26 cellular contexts compared by ENCODE assay signal in the genomic region with DNA sequence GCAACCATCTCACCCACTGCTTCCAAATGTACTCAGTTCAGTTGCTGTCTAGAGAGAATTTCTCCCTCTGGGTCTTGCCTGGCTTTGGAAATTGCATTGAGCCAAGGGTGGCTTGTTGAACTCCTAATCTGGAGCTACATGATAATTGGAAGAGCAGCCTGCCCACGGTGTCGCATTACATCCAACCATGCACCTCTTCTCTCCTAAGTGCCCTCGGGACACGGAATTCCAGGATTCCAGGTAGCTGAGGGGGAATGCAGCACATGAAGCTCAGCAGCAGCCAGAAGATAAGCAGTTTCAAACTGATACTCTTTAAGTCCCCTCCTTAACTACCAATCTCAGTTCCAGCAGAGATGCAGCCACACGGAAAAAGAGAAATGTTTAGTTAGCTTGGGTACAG.
DNase-seq lines count a peak whose midpoint lies in the region; ATAC-seq and TF ChIP-seq lines count a peak whose summit lies in the region.
"Had no signal": no experiment of that assay in that cellular context is flagged by ENCODE, and none has a peak within 500 bp of the region (broad histone marks: within the 10 kb centered on the region; RNA-seq: fewer than 3 reads in every experiment).

No MANE protein-coding gene starts in this region.

- no peaks in the 10 kb centered on the region for H3K4me1 ChIP-seq in GM23338 (ENCODE audit: insufficient read depth)
- H3K4me1 ChIP-seq in NT2/D1 (ENCODE audit: insufficient read depth, insufficient read length) = peaks cover 3% of the 10 kb centered on the region
- H3K4me1 ChIP-seq: tibial nerve had no signal

- peak; percentile 22 for DNase-seq in GM23338 (ENCODE audit: low spot score)
- peak; percentile 8 for DNase-seq in NCI-H1105 (lab: John Stamatoyannopoulos, UW)
- peak; percentile 78 for DNase-seq in NT2/D1 (ENCODE audit: low read depth, low spot score)
- DNase-seq in iPS-NIHi11 (ENCODE audit: low spot score) = peak; percentile 61
- DNase-seq in NCI-H2081 treated with DMSO at 0.1 percent for 48 hours (lab: John Stamatoyannopoulos, UW) = no peak
- DNase-seq in chondrocyte (ENCODE audit: low spot score) = no peak
- DNase-seq in activated naive CD4-positive, alpha-beta T cell treated with anti-CD3 and anti-CD28 coated beads, Interleukin-2, amount 10 ng/mL, durations not matched to agents 7 days and 5 days = no peak
- DNase-seq: activated effector memory CD4-positive, alpha-beta T cell treated with anti-CD3 and anti-CD28 coated beads, Interleukin-2, amount 50 U/mL, for 16 hours; activated naive CD8-positive, alpha-beta T cell treated with anti-CD3 and anti-CD28 coated beads, Interleukin-2, amount 10 ng/mL, durations not matched to agents 7 days and 5 days; activated T-cell treated with anti-CD3 and anti-CD28 coated beads, Interleukin-2, amount 50 U/mL, for 24 hours; aorta; caudate nucleus; glutamatergic neuron; NCI-H1092; NCI-H2029 treated with DMSO at 0.1 percent for 48 hours; NCI-H510A treated with DMSO at 0.1 percent for 48 hours; SHP77; stimulated activated CD4-positive, alpha-beta T cell treated with anti-CD3 and anti-CD28 coated beads, Interleukin-4, amount 100 ng/mL, for 24 hours; T-helper 17 cell had no signal

- no peaks in the 10 kb centered on the region for H4K20me1 ChIP-seq in GM23338 (replicated peaks; ENCODE audit: insufficient read depth)
- H4K20me1 ChIP-seq: BLaER1 treated with 17β-estradiol and CSF1 and Interleukin-3, amounts not matched to agents 10 nM and 100 nM had no signal

- H3K4me3 Mint-ChIP-seq in GM23338 (no peak overlapping the region), chondrocyte (ENCODE audit: unreplicated experiment) (no peak overlapping the region)
- no peak overlapping the region for H3K4me3 Mint-ChIP-seq in activated naive CD4-positive, alpha-beta T cell treated with anti-CD3 and anti-CD28 coated beads, Interleukin-2, amount 10 ng/mL, durations not matched to agents 7 days and 5 days
- H3K4me3 Mint-ChIP-seq: activated naive CD8-positive, alpha-beta T cell treated with anti-CD3 and anti-CD28 coated beads, Interleukin-2, amount 10 ng/mL, durations not matched to agents 7 days and 5 days; activated T-cell treated with anti-CD3 and anti-CD28 coated beads, Interleukin-2, amount 50 U/mL, for 24 hours; natural killer cell treated with Interleukin-12 subunit alpha and Interleukin-12 subunit beta and Interleukin-15 and Interleukin-18, amount 100 ng/mL, for 72 hours; T-helper 17 cell had no signal

- H3K4me1 Mint-ChIP-seq in GM23338 = no peaks in the 10 kb centered on the region
- no peaks in the 10 kb centered on the region for H3K4me1 Mint-ChIP-seq in chondrocyte (ENCODE audit: low read depth)
- no peaks in the 10 kb centered on the region for H3K4me1 Mint-ChIP-seq in activated naive CD4-positive, alpha-beta T cell treated with anti-CD3 and anti-CD28 coated beads, Interleukin-2, amount 10 ng/mL, durations not matched to agents 7 days and 5 days
- H3K4me1 Mint-ChIP-seq: activated naive CD8-positive, alpha-beta T cell treated with anti-CD3 and anti-CD28 coated beads, Interleukin-2, amount 10 ng/mL, durations not matched to agents 7 days and 5 days; T-helper 17 cell had no signal

- no peaks in the 10 kb centered on the region for H3K9me3 ChIP-seq in NT2/D1 (ENCODE audit: insufficient read depth, low read length)
- H3K9me3 ChIP-seq: BLaER1 treated with 17β-estradiol and CSF1 and Interleukin-3, amounts not matched to agents 10 nM and 100 nM; tibial nerve had no signal

- H3K27me3 ChIP-seq in GM23338 (ENCODE audit: insufficient read depth) (no peaks in the 10 kb centered on the region), NT2/D1 (ENCODE audit: insufficient read depth, insufficient read length) (no peaks in the 10 kb centered on the region)
- H3K27me3 ChIP-seq: BLaER1 treated with 17β-estradiol and CSF1 and Interleukin-3, amounts not matched to agents 10 nM and 100 nM; tibial nerve had no signal

- H3K36me3 Mint-ChIP-seq in GM23338 (ENCODE audit: low read depth) = no peaks in the 10 kb centered on the region
- H3K36me3 Mint-ChIP-seq in chondrocyte (ENCODE audit: low read depth) = no peaks in the 10 kb centered on the region
- H3K36me3 Mint-ChIP-seq in activated naive CD4-positive, alpha-beta T cell treated with anti-CD3 and anti-CD28 coated beads, Interleukin-2, amount 10 ng/mL, durations not matched to agents 7 days and 5 days = no peaks in the 10 kb centered on the region
- H3K36me3 Mint-ChIP-seq: activated naive CD8-positive, alpha-beta T cell treated with anti-CD3 and anti-CD28 coated beads, Interleukin-2, amount 10 ng/mL, durations not matched to agents 7 days and 5 days; natural killer cell treated with Interleukin-12 subunit alpha and Interleukin-12 subunit beta and Interleukin-15 and Interleukin-18, amount 100 ng/mL, for 72 hours had no signal

- no peaks in the 10 kb centered on the region for H3F3A ChIP-seq in GM23338 (replicated peaks; ENCODE audit: low read depth)

- peaks cover 16% of the 10 kb centered on the region; the same call in 1 of the 2 replicates for H3K9me2 ChIP-seq in GM23338 (ENCODE audit: insufficient read depth)

- H3K27me3 Mint-ChIP-seq in GM23338 (ENCODE audit: insufficient read depth, low read depth, poor library complexity) (peaks cover 1% of the 10 kb centered on the region), chondrocyte (ENCODE audit: low read depth) (peaks cover 32% of the 10 kb centered on the region)
- no peaks in the 10 kb centered on the region for H3K27me3 Mint-ChIP-seq in activated naive CD4-positive, alpha-beta T cell treated with anti-CD3 and anti-CD28 coated beads, Interleukin-2, amount 10 ng/mL, durations not matched to agents 7 days and 5 days
- H3K27me3 Mint-ChIP-seq: activated naive CD8-positive, alpha-beta T cell treated with anti-CD3 and anti-CD28 coated beads, Interleukin-2, amount 10 ng/mL, durations not matched to agents 7 days and 5 days; activated T-cell treated with anti-CD3 and anti-CD28 coated beads, Interleukin-2, amount 50 U/mL, for 24 hours; natural killer cell treated with Interleukin-12 subunit alpha and Interleukin-12 subunit beta and Interleukin-15 and Interleukin-18, amount 100 ng/mL, for 72 hours; T-helper 17 cell had no signal

- H3K9ac ChIP-seq in NT2/D1 (ENCODE audit: insufficient read length, low read depth) = peak overlapping the region; percentile 44
- H3K9ac ChIP-seq: BLaER1 treated with 17β-estradiol and CSF1 and Interleukin-3, amounts not matched to agents 10 nM and 100 nM had no signal

- ATAC-seq in GM23338 (no peak), GM18868 (IDR thresholded peaks at IDR 0.05; ENCODE audit: unreplicated experiment) (no peak)
- ATAC-seq: esophagus mucosa; natural killer cell treated with Interleukin-12 subunit alpha and Interleukin-12 subunit beta and Interleukin-15 and Interleukin-18, amount 100 ng/mL, for 72 hours; Panc1; T-helper 17 cell had no signal

- no peaks in the 10 kb centered on the region for H3K79me2 ChIP-seq in GM23338 (replicated peaks; ENCODE audit: insufficient read depth)

- H3K9me3 Mint-ChIP-seq in GM23338 (no peaks in the 10 kb centered on the region), chondrocyte (ENCODE audit: low read depth) (no peaks in the 10 kb centered on the region)
- peaks cover 3% of the 10 kb centered on the region for H3K9me3 Mint-ChIP-seq in activated naive CD4-positive, alpha-beta T cell treated with anti-CD3 and anti-CD28 coated beads, Interleukin-2, amount 10 ng/mL, durations not matched to agents 7 days and 5 days
- H3K9me3 Mint-ChIP-seq: activated T-cell treated with anti-CD3 and anti-CD28 coated beads, Interleukin-2, amount 50 U/mL, for 24 hours had no signal

- H3K4me2 ChIP-seq in GM23338 = no peak overlapping the region
- H3K4me2 ChIP-seq: BLaER1 treated with 17β-estradiol and CSF1 and Interleukin-3, amounts not matched to agents 10 nM and 100 nM had no signal

- H3K27ac ChIP-seq in GM23338 (ENCODE audit: low read depth) = no peak overlapping the region
- H3K27ac ChIP-seq: BLaER1 treated with 17β-estradiol and CSF1 and Interleukin-3, amounts not matched to agents 10 nM and 100 nM; tibial nerve had no signal

- CTCF ChIA-PET in activated naive CD4-positive, alpha-beta T cell treated with anti-CD3 and anti-CD28 coated beads, Interleukin-2, amount 10 ng/mL, durations not matched to agents 7 days and 5 days (lab: Charles Lee) = no interaction called here

- H3K27ac Mint-ChIP-seq in GM23338 (no peak overlapping the region), chondrocyte (ENCODE audit: unreplicated experiment) (no peak overlapping the region)
- H3K27ac Mint-ChIP-seq in activated naive CD4-positive, alpha-beta T cell treated with anti-CD3 and anti-CD28 coated beads, Interleukin-2, amount 10 ng/mL, durations not matched to agents 7 days and 5 days = no peak overlapping the region
- H3K27ac Mint-ChIP-seq: activated naive CD8-positive, alpha-beta T cell treated with anti-CD3 and anti-CD28 coated beads, Interleukin-2, amount 10 ng/mL, durations not matched to agents 7 days and 5 days; activated T-cell treated with anti-CD3 and anti-CD28 coated beads, Interleukin-2, amount 50 U/mL, for 24 hours; natural killer cell treated with Interleukin-12 subunit alpha and Interleukin-12 subunit beta and Interleukin-15 and Interleukin-18, amount 100 ng/mL, for 72 hours; T-helper 17 cell had no signal

- 0 out of 2 replicates have a peak overlapping the region, but pooled peaks have one; percentile 12 for H2AFZ ChIP-seq in GM23338

- TF ChIP-seq CTCF in GM23338 (conservative IDR thresholded peaks at IDR 0.05; ENCODE audit: low read depth in 2 of 2) (no peak), chondrocyte (IDR thresholded peaks at IDR 0.05) (no peak)

- H3K4me3 ChIP-seq in GM23338 (no peak overlapping the region), NT2/D1 (ENCODE audit: insufficient read length, low read depth) (no peak overlapping the region)
- H3K4me3 ChIP-seq: BLaER1 treated with 17β-estradiol and CSF1 and Interleukin-3, amounts not matched to agents 10 nM and 100 nM; lung; tibial nerve had no signal

- H3K36me3 ChIP-seq in GM23338 (ENCODE audit: insufficient read depth) = no peaks in the 10 kb centered on the region
- no peaks in the 10 kb centered on the region for H3K36me3 ChIP-seq in NT2/D1 (ENCODE audit: insufficient read depth, insufficient read length, low read length)
- H3K36me3 ChIP-seq: BLaER1 treated with 17β-estradiol and CSF1 and Interleukin-3, amounts not matched to agents 10 nM and 100 nM; tibial nerve had no signal

TF ChIP-seq in GM23338, 12 proteins besides CTCF, POLR2A, EP300 and RAD21 (continues in another document):
- no peak for TF ChIP-seq POLR2AphosphoS5 (IDR thresholded peaks at IDR 0.05; ENCODE audit: low read depth)
- TF ChIP-seq ZNF331 (CRISPR knock-in tag; IDR thresholded peaks at IDR 0.05; ENCODE audit: low read depth) = no peak
- TF ChIP-seq, protein P1, sequence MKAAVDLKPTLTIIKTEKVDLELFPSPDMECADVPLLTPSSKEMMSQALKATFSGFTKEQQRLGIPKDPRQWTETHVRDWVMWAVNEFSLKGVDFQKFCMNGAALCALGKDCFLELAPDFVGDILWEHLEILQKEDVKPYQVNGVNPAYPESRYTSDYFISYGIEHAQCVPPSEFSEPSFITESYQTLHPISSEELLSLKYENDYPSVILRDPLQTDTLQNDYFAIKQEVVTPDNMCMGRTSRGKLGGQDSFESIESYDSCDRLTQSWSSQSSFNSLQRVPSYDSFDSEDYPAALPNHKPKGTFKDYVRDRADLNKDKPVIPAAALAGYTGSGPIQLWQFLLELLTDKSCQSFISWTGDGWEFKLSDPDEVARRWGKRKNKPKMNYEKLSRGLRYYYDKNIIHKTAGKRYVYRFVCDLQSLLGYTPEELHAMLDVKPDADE (IDR thresholded peaks at IDR 0.05) = no peak

Comparison
In these comparisons a context has a peak if more than half of its experiments do, and no peak if none do; other contexts are left out.
1. DNase-seq: peak in GM23338 (single experiment), NCI-H1105 (single experiment), NT2/D1 (single experiment) and iPS-NIHi11 (single experiment); none in NCI-H2081 treated with DMSO at 0.1 percent for 48 hours (single experiment), chondrocyte (single experiment) and activated naive CD4-positive, alpha-beta T cell treated with anti-CD3 and anti-CD28 coated beads, Interleukin-2, amount 10 ng/mL, durations not matched to agents 7 days and 5 days (single experiment).